ENCODE assay signal across 2 cellular contexts in genomic region chr1:64469977-64470669, GRCh38.
TF ChIP-seq lines count a peak whose summit lies in the region.

CACHD1 (plus strand) TSS chr1:64470129; CDS start chr1:64470745, 616 bp downstream.

TF ChIP-seq in HCT116, 20 proteins besides CTCF, POLR2A, EP300 and RAD21:
- TF ChIP-seq ZBTB33 (IDR thresholded peaks at IDR 0.05; ENCODE audit: extremely low read depth, insufficient replicate concordance, low read length) (no peak), MAX (IDR thresholded peaks at IDR 0.05) (no peak; the same call in none of the 2 replicates), ELF1 (IDR thresholded peaks at IDR 0.05; ENCODE audit: borderline replicate concordance, low read depth) (no peak), EZH2phosphoT487 (IDR thresholded peaks at IDR 0.05; ENCODE audit: borderline replicate concordance) (no peak), YY1 (IDR thresholded peaks at IDR 0.05; ENCODE audit: extremely low read depth, insufficient replicate concordance, low read depth, low read length) (peak; percentile 32), ZFX (IDR thresholded peaks at IDR 0.05) (peak; percentile 81; the same call in 1 of the 2 replicates), JUND (IDR thresholded peaks at IDR 0.05) (no peak), SIN3A (IDR thresholded peaks at IDR 0.05; ENCODE audit: low read depth) (peak; percentile 44), FOSL1 (IDR thresholded peaks at IDR 0.05; ENCODE audit: low read depth) (no peak), EZH2 (IDR thresholded peaks at IDR 0.05) (no peak), CBX3 (IDR thresholded peaks at IDR 0.05; ENCODE audit: low read depth) (0 out of 2 replicates have a peak, but pooled peaks have one; percentile 16), POLR2AphosphoS5 (IDR thresholded peaks at IDR 0.05; ENCODE audit: low read depth, low read length) (peak; percentile 96), REST (IDR thresholded peaks at IDR 0.05; ENCODE audit: low read depth) (no peak)

TF ChIP-seq in GM12878, 131 proteins besides CTCF, POLR2A, EP300 and RAD21 (continued from another document):
- TF ChIP-seq ETV6 (conservative IDR thresholded peaks at IDR 0.05 in 1 of 2, IDR thresholded peaks at IDR 0.05 in 1 of 2; ENCODE audit: borderline replicate concordance in 1 of 2, low read depth in 1 of 2) (no peak), PKNOX1 (IDR thresholded peaks at IDR 0.05) (no peak), E2F8 (IDR thresholded peaks at IDR 0.05; ENCODE audit: low read depth, partially characterized antibody) (no peak), TCF3 (IDR thresholded peaks at IDR 0.05; ENCODE audit: borderline replicate concordance, insufficient read depth, low read depth, low read length) (no peak), PAX5 (IDR thresholded peaks at IDR 0.05; ENCODE audit: borderline replicate concordance, low read depth, low read length) (no peak)
